Comparison of ENCODE assay signal across 8 cellular contexts in genomic region chr16:31213877-31214704, GRCh38. TPM values are rescaled to one million over a fixed set of nuclear protein-coding genes. Genes with fewer than 3 reads are reported as not detected.
DNase-seq lines count a peak whose midpoint lies in the region; TF ChIP-seq lines count a peak whose summit lies in the region.

TSS of gene TRIM72 (plus strand) at chr16:31214119. CDS start at chr16:31214739, 620 bp downstream.

- H3K9me3 ChIP-seq in prostate gland, result no peaks in the 10 kb centered on the region

- TF ChIP-seq CTCF in fibroblast of the aortic adventitia (IDR thresholded peaks at IDR 0.05; ENCODE audit: insufficient read depth, low read length), result no peak
- no peak for TF ChIP-seq CTCF in prostate gland (IDR thresholded peaks at IDR 0.05)
- no peak for TF ChIP-seq CTCF in RWPE1 (conservative IDR thresholded peaks at IDR 0.05; ENCODE audit: low read depth)

- TF ChIP-seq POLR2A in prostate gland (IDR thresholded peaks at IDR 0.05), result no peak

- no peak within 1 kb of the TSS for H3K27ac ChIP-seq in prostate gland
- H3K27ac ChIP-seq in RWPE1, result no peak within 1 kb of the TSS

- POLR2A ChIA-PET in RWPE1 (lab: Yijun Ruan, JAX; ENCODE audit: low non-redundant PET), result no interaction called here

- no peaks in the 10 kb centered on the region for H3K36me3 ChIP-seq in prostate gland

- H3K27me3 ChIP-seq in prostate gland (replicated peaks; ENCODE audit: insufficient read depth), result no peaks in the 10 kb centered on the region

- intact Hi-C loops in prostate gland (cut with DNase I), result no loop called here

- CTCF ChIA-PET in RWPE1 (lab: Yijun Ruan, JAX), result no interaction called here

- peaks cover 15% of the 10 kb centered on the region for H3K4me1 ChIP-seq in prostate gland (replicated peaks)

- WGBS in prostate gland, result 69% methylated on average over 25 of the region's 25 CpGs

- DNase-seq in COLO668 (lab: John Stamatoyannopoulos, UW; ENCODE audit: unreplicated experiment) (peak; percentile 69), RPMI8226 (peak; percentile 77), fibroblast of the aortic adventitia (ENCODE audit: low read depth) (no peak), prostate gland (ENCODE audit: low spot score) (no peak), putamen (ENCODE audit: low spot score) (no peak), RWPE1 (ENCODE audit: low spot score) (no peak), T-helper 9 cell (no peak)
- DNase-seq in NK-92 treated with Interleukin-12 subunit alpha and Interleukin-12 subunit beta, amount 100 ng/mL, for 24 hours (lab: John Stamatoyannopoulos, UW), result no peak

- H3K4me3 ChIP-seq in fibroblast of the aortic adventitia (ENCODE audit: low read depth, low read length) (peak within 1 kb of the TSS; percentile 58), prostate gland (peak within 1 kb of the TSS; percentile 28 to 39)

RNA-seq across cellular contexts. Expression of gene TRIM72, which starts in this region (rescaled TPM):
- total RNA-seq in fibroblast of the aortic adventitia (ENCODE audit: low replicate concordance) (not detected in 2 replicates), prostate gland (1 to 10 TPM in 1 of 2 donors, under 1 TPM in 1; 0.23 to 3.9 TPM)

Comparison
In these comparisons a context has a peak if more than half of its experiments do, and no peak if none do; other contexts are left out.
1. DNase-seq: peak in COLO668 (single experiment) and RPMI8226 (single experiment); none in fibroblast of the aortic adventitia (single experiment), prostate gland (single experiment), NK-92 treated with Interleukin-12 subunit alpha and Interleukin-12 subunit beta, amount 100 ng/mL, for 24 hours (single experiment), putamen (single experiment), RWPE1 (single experiment) and T-helper 9 cell (single experiment).